29 cellular contexts compared by ENCODE assay signal in the genomic region with DNA sequence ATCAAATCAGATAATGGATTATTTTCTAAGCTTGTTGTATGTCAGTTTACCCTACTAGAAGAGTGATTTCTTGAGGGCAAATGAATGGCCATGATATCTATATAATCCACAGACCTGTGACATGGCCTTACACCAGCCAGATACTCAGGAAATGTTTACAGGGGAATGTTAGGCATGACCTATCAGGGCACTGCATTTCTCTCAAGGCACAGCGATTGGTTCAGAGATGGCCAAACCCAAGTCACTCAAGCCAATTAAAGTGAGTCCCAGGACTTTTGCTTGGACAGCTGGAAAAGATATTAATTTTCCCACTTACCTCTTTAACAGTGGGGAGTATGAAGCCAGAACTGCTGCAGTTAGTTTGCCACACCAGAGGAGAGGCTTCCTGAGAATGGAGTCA. TPM values are rescaled to one million over a fixed set of nuclear protein-coding genes. Genes with fewer than 3 reads are reported as not detected.
"Had no signal": no experiment of that assay in that cellular context is flagged by ENCODE, and none has a peak within 500 bp of the region (broad histone marks: within the 10 kb centered on the region; RNA-seq: fewer than 3 reads in every experiment).

No MANE protein-coding gene starts in this region.

- DNase-seq: activated CD4-positive, alpha-beta memory T cell treated with anti-CD3 and anti-CD28 coated beads, Interleukin-2, amount 10 ng/mL, durations not matched to agents 7 days and 5 days; activated CD4-positive, alpha-beta T cell treated with anti-CD3 and anti-CD28 coated beads for 1 hour; activated CD4-positive, alpha-beta T cell treated with anti-CD3 and anti-CD28 coated beads, Interleukin-2, amount 10 ng/mL, durations not matched to agents 7 days and 5 days; activated CD8-positive, alpha-beta memory T cell treated with anti-CD3 and anti-CD28 coated beads, Interleukin-2, amount 50 U/mL, for 48 hours; activated gamma-delta T cell; activated naive CD8-positive, alpha-beta T cell treated with anti-CD3 and anti-CD28 coated beads, Interleukin-2, amount 50 U/mL, for 24 hours; activated T-cell treated with anti-CD3 and anti-CD28 coated beads, Interleukin-2, amount 50 U/mL, for 24 hours; anterior cingulate cortex; cerebellar nuclear complex; head of caudate nucleus; hippocampal formation; kidney; naive B cell; nephron progenitor cell; retina; small intestine; stimulated activated CD4-positive, alpha-beta T cell treated with anti-CD3 and anti-CD28 coated beads, Interleukin-4, amount 100 ng/mL, for 24 hours; T-helper 2 cell; trophoblast cell had no signal

RNA-seq across cellular contexts. Expression of a gene that starts 28.7 kb away (rescaled TPM):
- total RNA-seq: activated CD4-positive, alpha-beta T cell treated with anti-CD3 and anti-CD28 coated beads, Interleukin-2, amount 10 ng/mL, durations not matched to agents 7 days and 5 days had no signal

RNA-seq across cellular contexts. Expression of a gene that starts 55.0 kb away (rescaled TPM):
- total RNA-seq: activated CD4-positive, alpha-beta memory T cell treated with anti-CD3 and anti-CD28 coated beads, Interleukin-2, amount 10 ng/mL, durations not matched to agents 7 days and 5 days; activated CD4-positive, alpha-beta T cell treated with anti-CD3 and anti-CD28 coated beads, Interleukin-2, amount 10 ng/mL, durations not matched to agents 7 days and 5 days; cardiac muscle cell; endothelial cell of umbilical vein; fibroblast of lung; fibroblast of villous mesenchyme; kidney; lower leg skin; mesothelial cell of epicardium; osteocyte; sciatic nerve; subcutaneous adipose tissue; thoracic aorta had no signal
